ENCODE assay signal across 1 cellular context in the genomic region with DNA sequence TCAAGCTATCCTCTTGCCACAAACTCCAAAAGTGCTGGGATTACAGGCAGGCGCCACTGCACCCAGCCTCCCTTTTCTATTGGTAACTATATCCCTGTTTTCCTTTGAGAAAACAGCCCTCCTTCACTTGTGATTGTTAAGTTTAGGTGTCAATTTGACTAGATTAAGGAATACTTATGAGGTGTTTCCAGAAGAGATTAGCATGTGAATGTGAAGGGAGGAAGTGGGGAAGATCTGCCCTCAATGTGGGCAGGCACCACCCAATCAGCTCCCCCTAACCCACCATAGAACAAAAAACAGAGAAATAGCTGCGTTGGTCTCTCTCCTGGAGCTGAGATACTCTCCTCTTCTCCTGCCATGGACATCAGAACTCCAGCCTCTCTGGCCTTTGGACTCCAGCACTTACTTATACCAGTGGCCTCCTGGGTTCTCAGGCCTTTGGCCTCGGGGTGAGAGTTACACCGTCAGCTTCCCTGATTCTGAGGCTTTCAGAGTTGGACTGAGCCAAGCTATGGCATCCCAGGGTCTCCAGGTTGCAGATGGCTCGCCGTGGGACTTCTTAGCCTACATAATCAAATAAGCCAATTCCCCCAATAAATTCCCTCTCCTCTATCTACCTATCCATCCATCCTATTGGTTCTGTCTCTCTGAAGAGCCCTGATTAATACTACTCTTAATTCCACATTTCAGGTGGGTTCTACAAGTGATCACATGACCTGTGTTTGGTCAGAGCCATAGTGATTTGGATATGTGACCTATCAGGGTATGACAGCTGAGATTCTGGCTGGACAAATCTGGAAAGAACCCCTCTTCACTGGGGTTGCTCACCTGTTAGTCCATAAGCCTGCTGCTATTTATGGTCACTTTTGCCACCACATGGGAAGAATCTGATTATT.
TF ChIP-seq lines count a peak whose summit lies in the region.

No MANE protein-coding gene starts in this region.

TF ChIP-seq in HCT116, 20 proteins besides CTCF, POLR2A, EP300 and RAD21:
- TF ChIP-seq SP1 (IDR thresholded peaks at IDR 0.05; ENCODE audit: low read depth) (0 out of 2 replicates have a peak, but pooled peaks have one; percentile 11), CBX3 (IDR thresholded peaks at IDR 0.05; ENCODE audit: low read depth) (no peak)
